ENCODE assay signal across 17 cellular contexts in the genomic region with DNA sequence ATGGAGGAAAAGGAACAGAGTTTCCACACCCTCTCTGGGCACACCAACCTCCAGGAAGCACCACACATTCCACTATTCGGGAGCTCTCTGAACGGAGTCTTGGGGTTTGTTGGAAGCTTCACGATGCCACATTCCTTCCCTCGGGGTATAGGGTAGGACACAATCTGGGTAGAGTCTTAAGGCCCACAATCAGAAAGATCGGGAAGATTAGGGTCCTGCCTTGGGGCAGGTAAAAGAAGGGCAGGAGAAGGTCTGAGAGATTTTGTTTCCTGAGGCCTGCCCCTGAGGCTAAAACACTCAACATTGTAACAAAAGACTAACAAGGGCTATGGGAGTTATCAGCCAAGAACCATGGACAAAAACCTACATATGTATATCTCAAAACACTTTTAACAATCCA.
A peak's percentile ranks its signal among the peaks of the same experiment; 100 is the strongest.
DNase-seq lines count a peak whose midpoint lies in the region; ATAC-seq, FAIRE-seq and TF ChIP-seq lines count a peak whose summit lies in the region.
"Had no signal": no experiment of that assay in that cellular context is flagged by ENCODE, and none has a peak within 500 bp of the region (broad histone marks: within the 10 kb centered on the region; RNA-seq: fewer than 3 reads in every experiment).

No MANE protein-coding gene starts in this region.

- no peaks in the 10 kb centered on the region for H3K4me1 Mint-ChIP-seq in neural progenitor cell

- H3K36me3 ChIP-seq in PC-9 (ENCODE audit: low read depth) (no peaks in the 10 kb centered on the region), K562 (ENCODE audit: control insufficient read depth, insufficient read depth, low read length) (no peaks in the 10 kb centered on the region), neural progenitor cell (no peaks in the 10 kb centered on the region), gastrocnemius medialis (no peaks in the 10 kb centered on the region), heart left ventricle (no peaks in the 10 kb centered on the region)
- H3K36me3 ChIP-seq: BE2C had no signal

- H3K9me3 Mint-ChIP-seq in neural progenitor cell: no peaks in the 10 kb centered on the region

- TF ChIP-seq EP300 in K562 (IDR thresholded peaks at IDR 0.05; ENCODE audit: low read length): no peak

- H3K4me3 ChIP-seq in PC-9 (no peak overlapping the region), K562 (no peak overlapping the region), neural progenitor cell (no peak overlapping the region), gastrocnemius medialis (no peak overlapping the region), heart left ventricle (no peak overlapping the region)
- H3K4me3 ChIP-seq: A549 had no signal

- CTCF ChIA-PET in PC-9 (lab: Charles Lee) (interaction anchor here (1.3 kb wide), 1 partner anchor 21 kb away, joined by 3 read pairs; no protein-coding TSS in a partner anchor), K562 (lab: Yijun Ruan, JAX; ENCODE audit: low intra/inter-chr PET ratio) (no interaction called here)

- DNase-seq in PC-9: peak; percentile 61 to 69
- no peak for DNase-seq in K562 (ENCODE audit: extremely low read depth in 1 of 4, low spot score in 3 of 4)
- no peak for DNase-seq in neural progenitor cell (ENCODE audit: low spot score)
- no peak for DNase-seq in gastrocnemius medialis
- no peak for DNase-seq in heart left ventricle
- DNase-seq in GF-D8 (lab: John Stamatoyannopoulos, UW): no peak
- DNase-seq: BE2C; CD4-positive, alpha-beta memory T cell; DMS153; DMS79 treated with DMSO at 0.1 percent for 48 hours; EL; GDM1 had no signal

- peak; percentile 58 for ATAC-seq in K562
- no peak for ATAC-seq in gastrocnemius medialis
- no peak for ATAC-seq in heart left ventricle
- ATAC-seq: A549, HCT116 had no signal

- no peak overlapping the region for H3K27ac Mint-ChIP-seq in neural progenitor cell

- no peaks in the 10 kb centered on the region for H3F3A ChIP-seq in PC-9 (ENCODE audit: insufficient read depth, low read depth)
- no peaks in the 10 kb centered on the region for H3F3A ChIP-seq in neural progenitor cell (ENCODE audit: low read depth)

- H3K9me3 ChIP-seq in PC-9 (ENCODE audit: insufficient read depth, low read depth): no peaks in the 10 kb centered on the region
- no peaks in the 10 kb centered on the region; the same call in 1 of the 2 replicates for H3K9me3 ChIP-seq in K562 (replicated peaks; ENCODE audit: control insufficient read depth, insufficient read depth, low read depth, low read length)
- H3K9me3 ChIP-seq in neural progenitor cell (ENCODE audit: low read depth): no peaks in the 10 kb centered on the region
- no peaks in the 10 kb centered on the region for H3K9me3 ChIP-seq in gastrocnemius medialis
- no peaks in the 10 kb centered on the region for H3K9me3 ChIP-seq in heart left ventricle
- H3K9me3 ChIP-seq: A549, BE2C had no signal

- H3K36me3 Mint-ChIP-seq in neural progenitor cell: no peaks in the 10 kb centered on the region
- H3K36me3 Mint-ChIP-seq: CD4-positive, alpha-beta memory T cell had no signal

- in situ Hi-C loops in K562 (cut with MboI) (no loop called here), gastrocnemius medialis (cut with MboI; ENCODE audit: low sequenced_read_pairs in 4 of 4) (no loop called here)

- no peak for FAIRE-seq in K562 (lab: Jason Lieb, UNC)
- FAIRE-seq: A549, D721Med, H54 had no signal

- intact Hi-C loops in PC-9 (cut with micrococcal nuclease; ENCODE audit: unreplicated experiment) (loop anchor here (1.0 to 2.0 kb wide), 4 partner anchors 21 to 86 kb away; no protein-coding TSS in a partner anchor), K562 (cut with micrococcal nuclease) (no loop called here), gastrocnemius medialis (cut with DNase I; ENCODE audit: low total_unique reads) (no loop called here), heart left ventricle (cut with DNase I) (no loop called here)

- BruUV-seq in PC-9 (replicated peaks; lab: Mats Ljungman, UMichigan) (no TSS peak), K562 (replicated peaks; lab: Mats Ljungman, UMichigan) (no TSS peak)

- H3K27ac ChIP-seq in PC-9 (no peak overlapping the region), K562 (ENCODE audit: extremely low read depth, low read depth, low read length) (0 out of 3 replicates have a peak overlapping the region, but pooled peaks have one; percentile 45), neural progenitor cell (no peak overlapping the region), gastrocnemius medialis (no peak overlapping the region), heart left ventricle (no peak overlapping the region)
- H3K27ac ChIP-seq: A549, C4-2B had no signal

- H3K9me1 ChIP-seq in K562 (ENCODE audit: control insufficient read depth, insufficient read depth, low read length): no peaks in the 10 kb centered on the region

- H4K20me1 ChIP-seq in PC-9 (ENCODE audit: insufficient read depth): no peaks in the 10 kb centered on the region
- H4K20me1 ChIP-seq in K562 (replicated peaks; ENCODE audit: control insufficient read depth, insufficient read depth, low read length): no peaks in the 10 kb centered on the region
- H4K20me1 ChIP-seq in neural progenitor cell (ENCODE audit: low read depth): no peaks in the 10 kb centered on the region

- no peaks in the 10 kb centered on the region for H3K79me2 ChIP-seq in PC-9 (ENCODE audit: low read depth)
- H3K79me2 ChIP-seq in K562 (ENCODE audit: control insufficient read depth, insufficient read depth, low read length): no peaks in the 10 kb centered on the region
- H3K79me2 ChIP-seq in neural progenitor cell (ENCODE audit: low read depth): no peaks in the 10 kb centered on the region

- no peak for TF ChIP-seq RAD21 in K562 (CRISPR knock-in tag; conservative IDR thresholded peaks at IDR 0.05 in 1 of 2, IDR thresholded peaks at IDR 0.05 in 1 of 2)

- H3K27me3 ChIP-seq in PC-9 (ENCODE audit: insufficient read depth, low read depth): no peaks in the 10 kb centered on the region
- no peaks in the 10 kb centered on the region for H3K27me3 ChIP-seq in K562 (ENCODE audit: control insufficient read depth in 2 of 2, insufficient read depth in 2 of 2, low read length in 2 of 2)
- no peaks in the 10 kb centered on the region for H3K27me3 ChIP-seq in neural progenitor cell
- H3K27me3 ChIP-seq in gastrocnemius medialis: no peaks in the 10 kb centered on the region
- no peaks in the 10 kb centered on the region for H3K27me3 ChIP-seq in heart left ventricle
- H3K27me3 ChIP-seq: BE2C had no signal

- H3K4me3 Mint-ChIP-seq in neural progenitor cell: no peak overlapping the region
- H3K4me3 Mint-ChIP-seq: CD4-positive, alpha-beta memory T cell had no signal

- POLR2A ChIA-PET in PC-9 (lab: Charles Lee; ENCODE audit: unreplicated experiment) (interaction anchor here (0.6 to 0.9 kb wide), 5 partner anchors 26 to 1959 kb away, joined by 3 to 11 read pairs (median 5); no protein-coding TSS in a partner anchor), K562 (lab: Yijun Ruan, JAX) (interaction anchor here (0.9 to 1.3 kb wide), 2 partner anchors 12 to 13 kb away, joined by 3 read pairs; no protein-coding TSS in a partner anchor)

- no peaks in the 10 kb centered on the region for H3K9me2 ChIP-seq in PC-9 (ENCODE audit: insufficient read depth)

- H3K9ac ChIP-seq in K562 (ENCODE audit: insufficient read depth in 1 of 2, low read depth in 2 of 2, low read length in 2 of 2) (peak overlapping the region in 1 of 2 experiments; percentile 24; a peak in 2 of 4 replicates), neural progenitor cell (no peak overlapping the region)

- H3K4me1 ChIP-seq in PC-9 (replicated peaks; ENCODE audit: insufficient read depth): peaks cover 18% of the 10 kb centered on the region; the same call in 1 of the 2 replicates
- peaks cover 6 to 31% of the 10 kb centered on the region in 2 experiments for H3K4me1 ChIP-seq in K562 (replicated peaks in 1 of 2; ENCODE audit: control insufficient read depth in 2 of 2, insufficient read depth in 2 of 2, low read length in 2 of 2)
- no peaks in the 10 kb centered on the region for H3K4me1 ChIP-seq in neural progenitor cell
- H3K4me1 ChIP-seq in gastrocnemius medialis: no peaks in the 10 kb centered on the region
- H3K4me1 ChIP-seq in heart left ventricle: peaks cover 0 to 9% (median 0%) of the 10 kb centered on the region in 12 donors
- H3K4me1 ChIP-seq: BE2C had no signal

- 35% methylated on average over 5 of the region's 5 CpGs for WGBS in K562 (ENCODE audit: insufficient coverage, low coverage, missing lambda C conversion rate)
- 62 to 85% (median 73%) methylated on average over 5 of the region's 5 CpGs for WGBS in heart left ventricle, 4 donors

- TF ChIP-seq CTCF in PC-9 (conservative IDR thresholded peaks at IDR 0.05): no peak
- TF ChIP-seq CTCF in K562 (IDR thresholded peaks at IDR 0.05 in 2 of 3, conservative IDR thresholded peaks at IDR 0.05 in 1 of 3; ENCODE audit: insufficient read depth in 2 of 3, low read depth in 1 of 3, low read length in 3 of 3): no peak
- TF ChIP-seq CTCF in neural progenitor cell (IDR thresholded peaks at IDR 0.05): no peak
- no peak for TF ChIP-seq CTCF in gastrocnemius medialis (IDR thresholded peaks at IDR 0.05 in 4 of 5, conservative IDR thresholded peaks at IDR 0.05 in 1 of 5)
- no peak for TF ChIP-seq CTCF in heart left ventricle (IDR thresholded peaks at IDR 0.05)

- H3K27me3 Mint-ChIP-seq in neural progenitor cell (ENCODE audit: insufficient read depth, low read depth): no peaks in the 10 kb centered on the region

- no peak overlapping the region for H3K4me2 ChIP-seq in PC-9
- H3K4me2 ChIP-seq in K562 (ENCODE audit: insufficient read depth, low read length): peak overlapping the region; percentile 38; the same call in 1 of the 2 replicates
- no peak overlapping the region for H3K4me2 ChIP-seq in neural progenitor cell
- H3K4me2 ChIP-seq: A549 had no signal

- H2AFZ ChIP-seq in PC-9 (peak overlapping the region; percentile 31; the same call in 1 of the 2 replicates), K562 (ENCODE audit: low read depth, low read length) (peak overlapping the region; percentile 83), neural progenitor cell (replicated peaks) (peak overlapping the region; percentile 24)

- TF ChIP-seq POLR2A in K562 (conservative IDR thresholded peaks at IDR 0.05) (no peak), gastrocnemius medialis (IDR thresholded peaks at IDR 0.05) (no peak), heart left ventricle (IDR thresholded peaks at IDR 0.05) (no peak)

TF ChIP-seq in K562, 482 proteins besides CTCF, POLR2A, EP300 and RAD21:
- TF ChIP-seq ADNP (tag; IDR thresholded peaks at IDR 0.05) (peak; percentile 34; the same call in 1 of the 2 replicates), ZNF253 (CRISPR knock-in tag; conservative IDR thresholded peaks at IDR 0.05) (no peak), GATA2 (CRISPR knock-in tag; IDR thresholded peaks at IDR 0.05) (peak; percentile 35; the same call in 1 of the 2 replicates), CBFA2T3 (IDR thresholded peaks at IDR 0.05) (peak; percentile 56; the same call in 1 of the 2 replicates), NFE2 (IDR thresholded peaks at IDR 0.05; ENCODE audit: low read depth) (no peak), CBFA2T2 (conservative IDR thresholded peaks at IDR 0.05) (peak; percentile 8; the same call in 1 of the 2 replicates)

Comparison
In these comparisons a context has a peak if more than half of its experiments do, and no peak if none do; other contexts are left out.
1. DNase-seq: peak in PC-9 (2 of 2); none in K562 (0 of 4), neural progenitor cell (single experiment), gastrocnemius medialis (0 of 2), heart left ventricle (0 of 5) and GF-D8 (single experiment).
2. H2AFZ ChIP-seq: peak in every context shown above with its lines; median percentile 83 in K562; 31 in PC-9; 24 in neural progenitor cell.